In the genomic region with DNA sequence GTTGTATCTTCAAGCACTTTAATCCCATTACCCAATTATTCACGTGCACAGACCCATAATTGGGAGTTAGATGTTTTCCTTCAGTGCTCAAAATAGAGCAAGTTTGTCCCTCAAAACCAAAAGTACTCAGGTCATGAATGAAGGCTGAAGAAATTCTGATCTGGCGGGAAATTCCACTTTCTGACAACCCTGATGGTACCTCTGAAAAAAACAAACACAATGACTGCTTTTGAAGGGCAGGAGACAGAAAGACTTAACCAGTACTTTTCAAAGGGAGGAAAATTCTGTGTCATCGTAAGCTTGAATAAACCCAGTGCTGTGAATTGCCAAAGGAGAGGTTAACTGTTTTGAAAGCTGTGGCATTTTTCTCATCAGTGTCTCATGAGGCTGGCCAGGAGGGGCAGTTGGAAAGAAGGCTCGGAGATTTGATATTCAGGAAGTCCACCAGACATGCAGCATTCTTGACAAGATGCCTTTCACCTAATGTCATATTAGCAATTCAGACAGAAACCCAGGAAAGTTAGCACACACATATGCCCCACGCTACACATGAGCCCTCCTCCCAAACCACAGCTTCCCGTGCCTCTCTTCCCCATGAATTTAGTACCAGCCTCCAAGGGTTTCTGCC, we compare ENCODE assay signal across 14 cellular contexts.
DNase-seq lines count a peak whose midpoint lies in the region; ATAC-seq, FAIRE-seq and TF ChIP-seq lines count a peak whose summit lies in the region.
"Had no signal": no experiment of that assay in that cellular context is flagged by ENCODE, and none has a peak within 500 bp of the region (broad histone marks: within the 10 kb centered on the region; RNA-seq: fewer than 3 reads in every experiment).

No MANE protein-coding gene starts in this region.

- WGBS in GM12878 (ENCODE audit: insufficient coverage, insufficient replicate concordance, low lambda C conversion rate, missing lambda C conversion rate), result under 1% methylated on average over 6 of the region's 6 CpGs
- WGBS in mesenchymal stem cell, result 0% methylated on average over 4 of the region's 6 CpGs

- in situ Hi-C loops in GM12878 (cut with MboI), result no loop called here

- H3K79me2 ChIP-seq in GM12878 (ENCODE audit: control insufficient read depth, insufficient read depth, low read length), result no peaks in the 10 kb centered on the region

- TF ChIP-seq EP300 in GM12878 (IDR thresholded peaks at IDR 0.05; ENCODE audit: borderline replicate concordance in 1 of 2, control insufficient read depth in 1 of 2, low read depth in 2 of 2, low read length in 2 of 2), result no peak

- no peak for TF ChIP-seq CTCF in GM12878 (IDR thresholded peaks at IDR 0.05 in 2 of 3, conservative IDR thresholded peaks at IDR 0.05 in 1 of 3; ENCODE audit: control insufficient read depth in 2 of 3, extremely low read depth in 1 of 3, insufficient read depth in 1 of 3, low read depth in 3 of 3, low read length in 3 of 3)

- H2BK120ac ChIP-seq in mesenchymal stem cell (ENCODE audit: low read depth, low read length), result peak overlapping the region; percentile 56

- no peak overlapping the region for H3K4me3 ChIP-seq in GM12878
- no peak overlapping the region for H3K4me3 ChIP-seq in mesenchymal stem cell (ENCODE audit: insufficient read depth in 1 of 2, low read depth in 1 of 2, low read length in 2 of 2)
- H3K4me3 ChIP-seq: lower lobe of right lung, stomach had no signal

- no peaks in the 10 kb centered on the region for H3K36me3 ChIP-seq in GM12878 (ENCODE audit: control insufficient read depth in 2 of 2, insufficient read depth in 2 of 2, low read length in 1 of 2)
- H3K36me3 ChIP-seq in mesenchymal stem cell (ENCODE audit: control insufficient read depth in 1 of 2, insufficient read depth in 2 of 2, low read depth in 1 of 2, low read length in 2 of 2), result no peaks in the 10 kb centered on the region
- H3K36me3 ChIP-seq: lower lobe of right lung, stomach had no signal

- no peak overlapping the region for H3K14ac ChIP-seq in mesenchymal stem cell (ENCODE audit: low read length in 2 of 2)

- peak overlapping the region; percentile 96 for H2BK5ac ChIP-seq in mesenchymal stem cell (ENCODE audit: low read depth, low read length, poor library complexity, severe bottlenecking)

- H2BK15ac ChIP-seq in mesenchymal stem cell (ENCODE audit: low read depth, poor library complexity, severe bottlenecking), result no peak overlapping the region

- CTCF ChIA-PET in GM12878 (lab: Yijun Ruan, JAX), result no interaction called here

- BruUV-seq in GM12878 (replicated peaks; lab: Mats Ljungman, UMichigan), result no TSS peak

- H2AK5ac ChIP-seq in mesenchymal stem cell (ENCODE audit: low read length, severe bottlenecking), result peak overlapping the region; percentile 34

- H3K4me2 ChIP-seq in GM12878 (ENCODE audit: control insufficient read depth, insufficient read depth) (no peak overlapping the region), mesenchymal stem cell (ENCODE audit: low read length, poor library complexity, severe bottlenecking) (no peak overlapping the region)

- RAD21 ChIA-PET in GM12878 (lab: Charles Lee; ENCODE audit: unreplicated experiment), result no interaction called here

- peak overlapping the region in 1 of 2 experiments; percentile 46 for H3K18ac ChIP-seq in mesenchymal stem cell (ENCODE audit: low read depth in 1 of 2, low read length in 2 of 2)

- no peak for TF ChIP-seq RAD21 in GM12878 (IDR thresholded peaks at IDR 0.05; ENCODE audit: insufficient read depth, low read depth, low read length)

- no peak for FAIRE-seq in GM12878 (lab: Jason Lieb, UNC)
- FAIRE-seq: HepG2 had no signal

- no peak overlapping the region for H3K23ac ChIP-seq in mesenchymal stem cell (ENCODE audit: low read length in 2 of 2)

- ATAC-seq in GM12878, result peak; percentile 42
- ATAC-seq in HG03135 (IDR thresholded peaks at IDR 0.05; ENCODE audit: unreplicated experiment), result no peak
- ATAC-seq in GM18519 (IDR thresholded peaks at IDR 0.05; ENCODE audit: low FRiP score, unreplicated experiment), result no peak
- ATAC-seq: HepG2 had no signal

- H3K4me1 ChIP-seq in GM12878 (ENCODE audit: control insufficient read depth, insufficient read depth, low read length) (no peaks in the 10 kb centered on the region), mesenchymal stem cell (ENCODE audit: control insufficient read depth, insufficient read depth, low read depth, low read length) (peaks cover 18% of the 10 kb centered on the region)
- H3K4me1 ChIP-seq: lower lobe of right lung had no signal

- H2AFZ ChIP-seq in GM12878 (ENCODE audit: control insufficient read depth, low read depth, low read length) (no peak overlapping the region), mesenchymal stem cell (ENCODE audit: low read depth, low read length) (no peak overlapping the region)

- peak overlapping the region; percentile 90 for H4K91ac ChIP-seq in mesenchymal stem cell (ENCODE audit: low read length)

- POLR2A ChIA-PET in GM12878 (lab: Charles Lee), result no interaction called here

- H3K9me3 ChIP-seq in GM12878 (replicated peaks; ENCODE audit: control insufficient read depth, insufficient read depth, low read length) (no peaks in the 10 kb centered on the region), mesenchymal stem cell (ENCODE audit: control insufficient read depth, low read length) (no peaks in the 10 kb centered on the region)
- H3K9me3 ChIP-seq: lower lobe of right lung, stomach had no signal

- TF ChIP-seq POLR2A in GM12878 (IDR thresholded peaks at IDR 0.05; ENCODE audit: low read depth, low read length), result no peak

- peak overlapping the region in 1 of 2 experiments; percentile 8 for H3K4ac ChIP-seq in mesenchymal stem cell (ENCODE audit: low read depth in 1 of 2, low read length in 2 of 2)

- peak overlapping the region; percentile 9 to 59 for H2BK12ac ChIP-seq in mesenchymal stem cell (ENCODE audit: low read length in 2 of 2)

- peak; percentile 88 for DNase-seq in AG08395 (ENCODE audit: low spot score)
- DNase-seq in HT1080 (ENCODE audit: low read depth), result peak; percentile 99
- DNase-seq in GM12878 (ENCODE audit: low read depth, low spot score), result no peak
- peak; percentile 94 for DNase-seq in mesenchymal stem cell
- no peak for DNase-seq in HuH-7.5 (ENCODE audit: low spot score)
- DNase-seq in mucosa of gallbladder (ENCODE audit: low spot score), result no peak
- DNase-seq: activated T-cell treated with anti-CD3 and anti-CD28 coated beads, Interleukin-2, amount 50 U/mL, for 24 hours; CD8-positive, alpha-beta memory T cell; dermis blood vessel endothelial cell; lower lobe of right lung; stomach had no signal

- SMC1A ChIA-PET in GM12878 (lab: Charles Lee; ENCODE audit: uncharacterized antibody, unreplicated experiment), result interaction anchor here (0.6 to 2.4 kb wide), 7 partner anchors 10 to 125 kb away, joined by 3 to 5 read pairs (median 3); no protein-coding TSS in a partner anchor

- intact Hi-C loops in GM12878 (cut with micrococcal nuclease; ENCODE audit: unreplicated experiment), result no loop called here

- H3K27ac ChIP-seq in GM12878 (ENCODE audit: control insufficient read depth, insufficient read depth), result no peak overlapping the region
- peak overlapping the region; percentile 93 for H3K27ac ChIP-seq in mesenchymal stem cell (ENCODE audit: low read length, poor library complexity, severe bottlenecking)
- H3K27ac ChIP-seq: lower lobe of right lung, stomach had no signal

- H4K8ac ChIP-seq in mesenchymal stem cell (ENCODE audit: low read length), result peak overlapping the region; percentile 66

- no peaks in the 10 kb centered on the region for H4K20me1 ChIP-seq in GM12878 (ENCODE audit: control insufficient read depth, insufficient read depth)

- no peak overlapping the region for H3K9ac ChIP-seq in GM12878 (ENCODE audit: control insufficient read depth, insufficient read depth, low read length)
- H3K9ac ChIP-seq in mesenchymal stem cell (ENCODE audit: low read length), result peak overlapping the region; percentile 18

- peaks cover 7% of the 10 kb centered on the region for H3K79me1 ChIP-seq in mesenchymal stem cell (replicated peaks; ENCODE audit: low read length, poor library complexity, severe bottlenecking)

- H3K27me3 ChIP-seq in GM12878 (replicated peaks in 1 of 2; ENCODE audit: control insufficient read depth in 2 of 2, insufficient read depth in 2 of 2, low read length in 1 of 2), result no peaks in the 10 kb centered on the region
- no peaks in the 10 kb centered on the region for H3K27me3 ChIP-seq in mesenchymal stem cell (ENCODE audit: control insufficient read depth in 1 of 2, insufficient read depth in 1 of 2, low read length in 2 of 2)
- H3K27me3 ChIP-seq: stomach had no signal

TF ChIP-seq in GM12878, 131 proteins besides CTCF, POLR2A, EP300 and RAD21:
- TF ChIP-seq DPF2 (IDR thresholded peaks at IDR 0.05) (no peak), BHLHE40 (IDR thresholded peaks at IDR 0.05; ENCODE audit: borderline replicate concordance in 1 of 2, low read depth in 2 of 2, low read length in 1 of 2) (peak in 1 of 2 experiments; percentile 28; a peak in 1 of 4 replicates)

Comparison
In these comparisons a context has a peak if more than half of its experiments do, and no peak if none do; other contexts are left out.
1. DNase-seq: peak in AG08395 (single experiment), HT1080 (single experiment) and mesenchymal stem cell (single experiment); none in GM12878 (single experiment), HuH-7.5 (single experiment) and mucosa of gallbladder (single experiment).